1 cellular context compared by ENCODE assay signal in genomic region chr19:55088021-55088451, GRCh38.
TF ChIP-seq lines count a peak whose summit lies in the region.

No MANE protein-coding gene starts in this region.

TF ChIP-seq in HepG2, 621 proteins besides CTCF, POLR2A, EP300 and RAD21:
- TF ChIP-seq AGO2 (optimal IDR thresholded peaks at IDR 0.05; ENCODE audit: low read depth, low read length) (peak; percentile 39), ADNP (CRISPR knock-in tag; IDR thresholded peaks at IDR 0.05) (no peak), MXD1 (CRISPR knock-in tag; IDR thresholded peaks at IDR 0.05) (no peak), ZSCAN5A (CRISPR knock-in tag; IDR thresholded peaks at IDR 0.05; ENCODE audit: borderline replicate concordance) (no peak), ELK4 (CRISPR knock-in tag; IDR thresholded peaks at IDR 0.05; ENCODE audit: borderline replicate concordance) (no peak), DNMT3B (CRISPR knock-in tag; conservative IDR thresholded peaks at IDR 0.05) (no peak), POLR2G (IDR thresholded peaks at IDR 0.05; ENCODE audit: low read depth, low read length) (no peak), PHF21A (CRISPR knock-in tag; IDR thresholded peaks at IDR 0.05) (no peak), PBX3 (CRISPR knock-in tag; IDR thresholded peaks at IDR 0.05; ENCODE audit: borderline replicate concordance) (no peak), HMG20B (CRISPR knock-in tag; conservative IDR thresholded peaks at IDR 0.05) (no peak), KDM2A (CRISPR knock-in tag; IDR thresholded peaks at IDR 0.05; ENCODE audit: borderline replicate concordance, low read depth) (peak; percentile 29; the same call in 1 of the 2 replicates), ZSCAN30 (CRISPR knock-in tag; IDR thresholded peaks at IDR 0.05) (no peak), ZNF24 (IDR thresholded peaks at IDR 0.05) (no peak), BCLAF1 (IDR thresholded peaks at IDR 0.05) (no peak), KAT2B (IDR thresholded peaks at IDR 0.05; ENCODE audit: borderline replicate concordance, low read depth, low read length) (no peak), ZNF572 (CRISPR knock-in tag; IDR thresholded peaks at IDR 0.05) (no peak), FUBP1 (CRISPR knock-in tag; IDR thresholded peaks at IDR 0.05; ENCODE audit: borderline replicate concordance) (no peak)
